30 cellular contexts compared by ENCODE assay signal in the genomic region with DNA sequence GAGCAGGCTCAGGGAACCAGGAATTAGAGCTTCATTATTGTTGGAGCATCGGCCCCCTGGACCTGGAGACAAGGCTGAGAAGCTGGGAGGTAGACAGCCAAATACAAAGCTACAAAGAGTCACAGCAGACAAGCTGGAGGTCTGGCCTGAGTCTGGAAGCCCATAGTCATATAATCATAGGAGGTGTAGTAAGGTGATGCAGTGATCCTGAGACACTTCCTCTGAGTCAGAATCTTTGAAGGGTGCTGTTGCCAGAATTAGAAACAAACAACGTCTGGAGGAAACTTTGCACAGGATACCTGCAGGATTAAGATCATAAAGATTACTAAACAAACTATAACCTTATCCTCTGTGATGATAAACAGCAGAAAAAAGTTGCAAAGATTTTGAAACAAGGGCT.
DNase-seq lines count a peak whose midpoint lies in the region; ATAC-seq and TF ChIP-seq lines count a peak whose summit lies in the region.
"Had no signal": no experiment of that assay in that cellular context is flagged by ENCODE, and none has a peak within 500 bp of the region (broad histone marks: within the 10 kb centered on the region; RNA-seq: fewer than 3 reads in every experiment).

No MANE protein-coding gene starts in this region.

- POLR2A ChIA-PET in MCF 10A (lab: Yijun Ruan, JAX) = no interaction called here

- H3K36me3 Mint-ChIP-seq in MCF 10A (ENCODE audit: insufficient read depth, unreplicated experiment) = no peaks in the 10 kb centered on the region
- H3K36me3 Mint-ChIP-seq in stimulated activated effector memory CD8-positive, alpha-beta T cell treated with anti-CD3 and anti-CD28 coated beads, Interleukin-12 subunit alpha, Interleukin-12 subunit beta, amount 100 ng/mL, for 72 hours = no peaks in the 10 kb centered on the region
- H3K36me3 Mint-ChIP-seq: CD8-positive, alpha-beta T cell had no signal

- TF ChIP-seq POLR2A in breast epithelium (IDR thresholded peaks at IDR 0.05) = no peak

- CTCF ChIA-PET in MCF 10A (lab: Yijun Ruan, JAX) = interaction anchor here (0.9 kb wide), 1 partner anchor 16 kb away, joined by 4 read pairs; no protein-coding TSS in a partner anchor

- intact Hi-C loops in MCF 10A (cut with micrococcal nuclease) (no loop called here), breast epithelium (cut with DNase I; ENCODE audit: low total_unique reads) (no loop called here)

- no peaks in the 10 kb centered on the region for H3K9me3 ChIP-seq in breast epithelium
- H3K9me3 ChIP-seq in RWPE2 (ENCODE audit: severe bottlenecking) = no peaks in the 10 kb centered on the region
- H3K9me3 ChIP-seq: Caco-2, SJSA1 had no signal

- no peaks in the 10 kb centered on the region for H3K36me3 ChIP-seq in breast epithelium
- H3K36me3 ChIP-seq in RWPE2 (ENCODE audit: low read depth) = no peaks in the 10 kb centered on the region
- H3K36me3 ChIP-seq: SJSA1 had no signal

- DNase-seq in MCF 10A (ENCODE audit: unreplicated experiment) = peak; percentile 30
- DNase-seq in breast epithelium (ENCODE audit: low spot score in 2 of 2) = no peak
- no peak for DNase-seq in RWPE2 (ENCODE audit: low spot score)
- DNase-seq in glomerular visceral epithelial cell (ENCODE audit: extremely low spot score) = peak; percentile 1
- DNase-seq in foreskin fibroblast = no peak
- no peak for DNase-seq in T1000 (lab: John Stamatoyannopoulos, UW)
- DNase-seq in middle frontal gyrus (ENCODE audit: extremely low spot score, low spot score) = no peak
- DNase-seq in stimulated activated effector memory CD8-positive, alpha-beta T cell treated with anti-CD3 and anti-CD28 coated beads, Interleukin-12 subunit alpha, Interleukin-12 subunit beta, amount 100 ng/mL, for 72 hours (ENCODE audit: low spot score in 2 of 2) = no peak
- DNase-seq: Caco-2; CD8-positive, alpha-beta T cell; DMS 273 treated with DMSO at 0.1 percent for 48 hours; DMS79; EL; GF-D8; H7; IMR-90; KG1; NCI-H1048; NCI-H1417 treated with DMSO at 0.1 percent for 48 hours; NCI-H1694 treated with DMSO at 0.1 percent for 48 hours; NCI-H2081; NCI-H2227 treated with DMSO at 0.1 percent for 48 hours; NCI-H510A; NCI-H69; PC-9; Right ventricle myocardium superior had no signal

- no peak overlapping the region for H3K27ac Mint-ChIP-seq in MCF 10A (ENCODE audit: low read depth, unreplicated experiment)
- no peak overlapping the region for H3K27ac Mint-ChIP-seq in stimulated activated effector memory CD8-positive, alpha-beta T cell treated with anti-CD3 and anti-CD28 coated beads, Interleukin-12 subunit alpha, Interleukin-12 subunit beta, amount 100 ng/mL, for 72 hours
- H3K27ac Mint-ChIP-seq: B cell; CD8-positive, alpha-beta T cell had no signal

- H3K4me1 Mint-ChIP-seq in MCF 10A (ENCODE audit: insufficient read depth, unreplicated experiment) = no peaks in the 10 kb centered on the region
- no peaks in the 10 kb centered on the region for H3K4me1 Mint-ChIP-seq in stimulated activated effector memory CD8-positive, alpha-beta T cell treated with anti-CD3 and anti-CD28 coated beads, Interleukin-12 subunit alpha, Interleukin-12 subunit beta, amount 100 ng/mL, for 72 hours
- H3K4me1 Mint-ChIP-seq: B cell had no signal

- H3K27me3 Mint-ChIP-seq in MCF 10A (ENCODE audit: insufficient read depth, unreplicated experiment) = peaks cover 11% of the 10 kb centered on the region
- H3K27me3 Mint-ChIP-seq: B cell had no signal

- H3K4me1 ChIP-seq in breast epithelium (no peaks in the 10 kb centered on the region), RWPE2 (ENCODE audit: insufficient read depth, poor library complexity, severe bottlenecking) (no peaks in the 10 kb centered on the region)
- H3K4me1 ChIP-seq: Caco-2, SJSA1 had no signal

- no TSS peak for BruUV-seq in MCF 10A (replicated peaks; lab: Mats Ljungman, UMichigan)

- H3K4me3 ChIP-seq in breast epithelium = no peak overlapping the region
- H3K4me3 ChIP-seq in RWPE2 (ENCODE audit: severe bottlenecking) = no peak overlapping the region
- no peak overlapping the region for H3K4me3 ChIP-seq in foreskin fibroblast (ENCODE audit: low read depth in 1 of 2, low read length in 2 of 2)
- H3K4me3 ChIP-seq: PC-9, SJSA1 had no signal

- H3K27ac ChIP-seq in breast epithelium (no peak overlapping the region), RWPE2 (ENCODE audit: poor library complexity, severe bottlenecking) (no peak overlapping the region)
- H3K27ac ChIP-seq: 22Rv1, C4-2B, PC-9, SJSA1 had no signal

- ATAC-seq in RWPE2 (ENCODE audit: low read depth) = peak; percentile 74; the same call in 2 of the 3 replicates
- ATAC-seq in stimulated activated effector memory CD8-positive, alpha-beta T cell treated with anti-CD3 and anti-CD28 coated beads, Interleukin-12 subunit alpha, Interleukin-12 subunit beta, amount 100 ng/mL, for 72 hours = no peak
- ATAC-seq: CD8-positive, alpha-beta T cell had no signal

- H3K4me3 Mint-ChIP-seq in MCF 10A (ENCODE audit: unreplicated experiment) = no peak overlapping the region
- no peak overlapping the region for H3K4me3 Mint-ChIP-seq in stimulated activated effector memory CD8-positive, alpha-beta T cell treated with anti-CD3 and anti-CD28 coated beads, Interleukin-12 subunit alpha, Interleukin-12 subunit beta, amount 100 ng/mL, for 72 hours
- H3K4me3 Mint-ChIP-seq: B cell; CD8-positive, alpha-beta T cell had no signal

- no peaks in the 10 kb centered on the region for H3K9me3 Mint-ChIP-seq in MCF 10A (ENCODE audit: unreplicated experiment)
- H3K9me3 Mint-ChIP-seq in stimulated activated effector memory CD8-positive, alpha-beta T cell treated with anti-CD3 and anti-CD28 coated beads, Interleukin-12 subunit alpha, Interleukin-12 subunit beta, amount 100 ng/mL, for 72 hours = peaks cover 32% of the 10 kb centered on the region

- H3K27me3 ChIP-seq in breast epithelium = no peaks in the 10 kb centered on the region
- no peaks in the 10 kb centered on the region for H3K27me3 ChIP-seq in RWPE2 (ENCODE audit: insufficient read depth, poor library complexity, severe bottlenecking)
- H3K27me3 ChIP-seq: SJSA1 had no signal

- TF ChIP-seq CTCF in MCF 10A (IDR thresholded peaks at IDR 0.05; ENCODE audit: unreplicated experiment) (no peak), breast epithelium (IDR thresholded peaks at IDR 0.05) (no peak), RWPE2 (IDR thresholded peaks at IDR 0.05; ENCODE audit: poor library complexity, severe bottlenecking) (no peak), foreskin fibroblast (IDR thresholded peaks at IDR 0.05; ENCODE audit: low read depth, low read length) (no peak)

Comparison
In these comparisons a context has a peak if more than half of its experiments do, and no peak if none do; other contexts are left out.
1. DNase-seq: peak in MCF 10A (single experiment) and glomerular visceral epithelial cell (single experiment); none in breast epithelium (0 of 2), RWPE2 (single experiment), foreskin fibroblast (0 of 2), T1000 (single experiment), middle frontal gyrus (single experiment) and stimulated activated effector memory CD8-positive, alpha-beta T cell treated with anti-CD3 and anti-CD28 coated beads, Interleukin-12 subunit alpha, Interleukin-12 subunit beta, amount 100 ng/mL, for 72 hours (0 of 2).